In genomic region chr1:235368428-235368827, GRCh38 we compare ENCODE assay signal across 1 cellular context.
TF ChIP-seq lines count a peak whose summit lies in the region.

No MANE protein-coding gene starts in this region.

TF ChIP-seq in GM12878, 131 proteins besides CTCF, POLR2A, EP300 and RAD21:
- no peak for TF ChIP-seq YY1 (IDR thresholded peaks at IDR 0.05; ENCODE audit: low read depth, low read length)
- TF ChIP-seq ATF7 (IDR thresholded peaks at IDR 0.05; ENCODE audit: low read depth), result no peak
- TF ChIP-seq, protein P1, sequence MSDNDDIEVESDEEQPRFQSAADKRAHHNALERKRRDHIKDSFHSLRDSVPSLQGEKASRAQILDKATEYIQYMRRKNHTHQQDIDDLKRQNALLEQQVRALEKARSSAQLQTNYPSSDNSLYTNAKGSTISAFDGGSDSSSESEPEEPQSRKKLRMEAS (IDR thresholded peaks at IDR 0.05; ENCODE audit: low read depth, low read length), result no peak
- TF ChIP-seq FOXK2 (IDR thresholded peaks at IDR 0.05), result no peak
- no peak for TF ChIP-seq RCOR1 (conservative IDR thresholded peaks at IDR 0.05; ENCODE audit: low read depth, low read length)
- TF ChIP-seq CREB1 (IDR thresholded peaks at IDR 0.05; ENCODE audit: low read depth), result no peak
- TF ChIP-seq TCF3 (IDR thresholded peaks at IDR 0.05; ENCODE audit: borderline replicate concordance, insufficient read depth, low read depth, low read length), result no peak
